ENCODE assay signal across 8 cellular contexts in the genomic region with DNA sequence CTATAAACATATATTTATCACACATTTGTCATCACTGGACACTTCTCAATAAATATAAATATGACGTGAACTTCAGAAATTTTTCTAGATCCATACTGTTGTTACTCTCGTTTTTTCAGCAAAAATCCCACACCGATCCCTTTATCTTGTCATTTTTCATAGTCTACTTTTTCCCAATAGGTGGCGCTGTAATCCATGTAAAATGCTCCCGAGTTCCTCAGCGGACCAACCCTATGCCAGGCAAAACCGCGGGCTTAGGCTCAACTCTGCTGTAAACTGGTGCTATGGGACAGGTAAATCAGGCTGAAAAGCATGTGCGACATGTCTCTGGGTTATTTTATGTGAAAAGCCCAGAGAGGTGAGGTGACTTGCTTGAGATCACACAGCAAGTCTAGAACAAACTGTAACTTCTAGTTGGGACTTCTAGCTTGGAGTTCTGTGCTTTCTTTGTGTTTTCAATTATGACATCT.
DNase-seq lines count a peak whose midpoint lies in the region; ATAC-seq and TF ChIP-seq lines count a peak whose summit lies in the region.

No MANE protein-coding gene starts in this region.

- no peak overlapping the region for H3K4me3 ChIP-seq in astrocyte of the cerebellum (ENCODE audit: low read depth, low read length)

- ATAC-seq in GM18520 (IDR thresholded peaks at IDR 0.05; ENCODE audit: unreplicated experiment) (peak; percentile 53), HG03442 (IDR thresholded peaks at IDR 0.05; ENCODE audit: unreplicated experiment) (peak; percentile 65), sciatic nerve (peak; percentile 80)

- peak; percentile 64 for TF ChIP-seq CTCF in astrocyte of the cerebellum (IDR thresholded peaks at IDR 0.05; ENCODE audit: low read depth, low read length, missing control alignments)

- DNase-seq in CD1c-positive myeloid dendritic cell (ENCODE audit: extremely low spot score): peak; percentile 71
- DNase-seq in NCI-H524 (lab: John Stamatoyannopoulos, UW): peak; percentile 18 to 66
- DNase-seq in astrocyte of the cerebellum (ENCODE audit: low read depth): peak; percentile 42
- peak in 28 of 51 donors; percentile 0 to 47 (median 2) for DNase-seq in hypothalamus (lab: John Stamatoyannopoulos, UW)
- DNase-seq in sciatic nerve (ENCODE audit: low spot score): peak; percentile 65
- DNase-seq in cortex of kidney (lab: John Stamatoyannopoulos, UW): no peak

- intact Hi-C loops in sciatic nerve (cut with DNase I): loop anchor here (5.0 kb wide), 1 partner anchor 180 kb away; no protein-coding TSS in a partner anchor

- in situ Hi-C loops in astrocyte of the cerebellum (cut with HindIII; ENCODE audit: low sequenced_read_pairs): no loop called here
